In the genomic region with DNA sequence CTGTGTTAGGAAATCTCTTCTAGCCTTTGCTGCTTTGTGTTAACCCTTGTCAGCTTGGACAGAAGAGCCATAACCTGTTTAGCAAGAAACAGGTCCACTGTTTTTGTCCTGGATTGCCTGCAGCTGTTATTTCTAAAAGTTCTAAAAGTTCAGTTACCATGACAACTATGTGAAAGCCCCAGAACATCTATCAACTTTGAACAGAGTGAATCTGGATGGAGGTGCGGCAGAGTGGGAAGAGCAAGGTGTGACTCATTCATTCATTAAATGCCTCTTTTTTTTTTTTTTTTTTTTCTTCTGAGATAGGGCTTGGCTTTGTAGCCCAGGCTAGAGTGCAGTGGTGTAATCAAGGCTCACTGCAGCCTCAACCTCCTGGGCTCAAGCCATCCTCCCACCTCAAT, we compare ENCODE assay signal across 11 cellular contexts. TPM values are rescaled to one million over a fixed set of nuclear protein-coding genes. Genes with fewer than 3 reads are reported as not detected.
DNase-seq lines count a peak whose midpoint lies in the region; ATAC-seq and TF ChIP-seq lines count a peak whose summit lies in the region.
"Had no signal": no experiment of that assay in that cellular context is flagged by ENCODE, and none has a peak within 500 bp of the region (broad histone marks: within the 10 kb centered on the region; RNA-seq: fewer than 3 reads in every experiment).

No MANE protein-coding gene starts in this region.

- DNase-seq in EL: peak; percentile 35
- peak; percentile 75 for DNase-seq in M059J (ENCODE audit: low read depth)
- DNase-seq in non-pigmented ciliary epithelial cell (ENCODE audit: low read depth): peak; percentile 8
- no peak for DNase-seq in SKM-1 (lab: John Stamatoyannopoulos, UW; ENCODE audit: unreplicated experiment)
- no peak for DNase-seq in OCI-LY7 (ENCODE audit: low spot score)
- DNase-seq: activated CD8-positive, alpha-beta memory T cell treated with anti-CD3 and anti-CD28 coated beads, Interleukin-2, amount 10 ng/mL, durations not matched to agents 7 days and 5 days; effector CD8-positive, alpha-beta T cell; hippocampal formation had no signal

- H3K4me3 ChIP-seq in OCI-LY7 (ENCODE audit: low read depth, low read length, poor library complexity, severe bottlenecking): no peak overlapping the region

- H3K79me2 ChIP-seq in OCI-LY7 (ENCODE audit: insufficient read depth, low read depth, low read length): no peaks in the 10 kb centered on the region

- no peak for TF ChIP-seq CTCF in OCI-LY7 (conservative IDR thresholded peaks at IDR 0.05; ENCODE audit: low read length)

- BruUV-seq in OCI-LY7 (replicated peaks; lab: Mats Ljungman, UMichigan): no TSS peak

- ATAC-seq in esophagus mucosa: peak; percentile 85
- no peak for ATAC-seq in HG03108 (IDR thresholded peaks at IDR 0.05; ENCODE audit: unreplicated experiment)
- no peak for ATAC-seq in HG02852 (IDR thresholded peaks at IDR 0.05; ENCODE audit: unreplicated experiment)
- ATAC-seq: activated CD8-positive, alpha-beta memory T cell treated with anti-CD3 and anti-CD28 coated beads, Interleukin-2, amount 10 ng/mL, durations not matched to agents 7 days and 5 days had no signal

- CTCF ChIA-PET in OCI-LY7 (lab: Charles Lee; ENCODE audit: unreplicated experiment): no interaction called here

- POLR2A ChIA-PET in OCI-LY7 (lab: Charles Lee): interaction anchor here (1.3 kb wide), 1 partner anchor 20 kb away, joined by 3 read pairs; no protein-coding TSS in a partner anchor

- no peaks in the 10 kb centered on the region for H3K9me3 ChIP-seq in OCI-LY7 (ENCODE audit: low read length)

- no peak overlapping the region for H2AFZ ChIP-seq in OCI-LY7 (ENCODE audit: low read length)

- no peaks in the 10 kb centered on the region for H4K20me1 ChIP-seq in OCI-LY7 (ENCODE audit: insufficient read depth, low read length)

- no peaks in the 10 kb centered on the region for H3K36me3 ChIP-seq in OCI-LY7 (ENCODE audit: insufficient read depth, low read length)

- no peak overlapping the region for H3K4me2 ChIP-seq in OCI-LY7 (ENCODE audit: low read length)

- H3K9me2 ChIP-seq in OCI-LY7 (ENCODE audit: insufficient read depth, low read length): no peaks in the 10 kb centered on the region

- H3K27ac ChIP-seq in OCI-LY7 (ENCODE audit: low read depth, low read length, poor library complexity, severe bottlenecking): no peak overlapping the region

- intact Hi-C loops in OCI-LY7 (cut with micrococcal nuclease; ENCODE audit: unreplicated experiment): no loop called here

- no peaks in the 10 kb centered on the region for H3K4me1 ChIP-seq in OCI-LY7 (ENCODE audit: insufficient read depth, low read length, poor library complexity, severe bottlenecking)

RNA-seq across cellular contexts. Expression of a gene that starts 50.5 kb away (rescaled TPM):
- total RNA-seq in M059J (2014; rRNA removed; shearing (Covaris generic)): 67.1 and 68.5 TPM in 2 replicates
- total RNA-seq in esophagus mucosa (56.0 TPM), OCI-LY7 (2022) (78.9 and 86.9 TPM in 2 replicates)
- total RNA-seq in OCI-LY7 (2014; rRNA removed; shearing (Covaris generic)): 77.3 and 83.6 TPM in 2 replicates

Comparison
In these comparisons a context has a peak if more than half of its experiments do, and no peak if none do; other contexts are left out.
1. DNase-seq: peak in EL (single experiment), M059J (single experiment) and non-pigmented ciliary epithelial cell (single experiment); none in SKM-1 (single experiment) and OCI-LY7 (single experiment).